15 cellular contexts compared by ENCODE assay signal in the genomic region with DNA sequence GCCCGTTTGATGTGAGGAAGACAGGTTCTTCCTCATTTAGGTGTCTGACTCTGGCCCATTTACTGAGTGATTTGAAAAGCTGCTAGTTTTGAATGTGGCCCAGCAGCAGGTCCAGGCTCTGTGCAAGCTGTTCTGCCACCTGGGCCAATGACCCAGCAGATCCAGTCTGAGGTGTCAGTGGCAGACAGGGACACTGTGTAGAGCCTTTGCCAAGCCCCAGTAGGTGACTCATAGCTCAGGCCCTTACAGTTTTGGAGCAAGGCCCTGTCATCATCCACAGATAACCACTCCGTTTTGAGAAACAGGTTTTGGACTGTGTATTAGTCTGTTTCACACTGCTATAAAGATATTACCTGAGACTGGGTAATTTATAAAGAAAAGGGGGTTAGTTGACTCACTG. TPM values are rescaled to one million over a fixed set of nuclear protein-coding genes. Genes with fewer than 3 reads are reported as not detected.
DNase-seq lines count a peak whose midpoint lies in the region; ATAC-seq, FAIRE-seq and TF ChIP-seq lines count a peak whose summit lies in the region.
"Had no signal": no experiment of that assay in that cellular context is flagged by ENCODE, and none has a peak within 500 bp of the region (broad histone marks: within the 10 kb centered on the region; RNA-seq: fewer than 3 reads in every experiment).

No MANE protein-coding gene starts in this region.

- 33 to 39% methylated on average over 2 of the region's 2 CpGs for WGBS in esophagus squamous epithelium, 2 donors
- 74 to 80% methylated on average over 2 of the region's 2 CpGs for WGBS in lung, 2 donors

- H3K9me3 ChIP-seq in esophagus squamous epithelium (peaks cover 0 to 3% (median 3%) of the 10 kb centered on the region in 3 donors), lung (ENCODE audit: control insufficient read depth in 2 of 2, insufficient read depth in 1 of 2, low read length in 1 of 2) (no peaks in the 10 kb centered on the region)

- H3K36me3 ChIP-seq in esophagus squamous epithelium (no peaks in the 10 kb centered on the region), lung (ENCODE audit: control insufficient read depth in 2 of 2, insufficient read depth in 2 of 2, low read length in 2 of 2) (no peaks in the 10 kb centered on the region)
- H3K36me3 ChIP-seq: cardiac muscle cell had no signal

- H3K4me1 ChIP-seq in esophagus squamous epithelium (peaks cover 9 to 56% (median 18%) of the 10 kb centered on the region in 3 donors), lung (ENCODE audit: control insufficient read depth in 2 of 2, insufficient read depth in 2 of 2, low read length in 2 of 2) (no peaks in the 10 kb centered on the region)

- intact Hi-C loops in esophagus squamous epithelium (cut with DNase I), result no loop called here

- H3K27ac ChIP-seq in C4-2B (peak overlapping the region; percentile 39), esophagus squamous epithelium (peak overlapping the region in 3 of 4 donors; percentile 30 to 55 (median 39)), lung (ENCODE audit: low read depth in 1 of 2, low read length in 1 of 2) (peak overlapping the region in 1 of 2 donors; percentile 63)
- H3K27ac ChIP-seq: cardiac muscle cell had no signal

- ATAC-seq in lung (ENCODE audit: insufficient read depth, low FRiP score), result peak; percentile 81
- ATAC-seq in HG03135 (IDR thresholded peaks at IDR 0.05; ENCODE audit: unreplicated experiment), result no peak
- ATAC-seq in HG03354 (IDR thresholded peaks at IDR 0.05; ENCODE audit: poor library complexity, severe bottlenecking, unreplicated experiment), result no peak
- ATAC-seq: T-helper 17 cell had no signal

- TF ChIP-seq CTCF in C4-2B (conservative IDR thresholded peaks at IDR 0.05), result no peak
- TF ChIP-seq CTCF in esophagus squamous epithelium (IDR thresholded peaks at IDR 0.05), result no peak
- no peak for TF ChIP-seq CTCF in lung (IDR thresholded peaks at IDR 0.05; ENCODE audit: control extremely low read depth, extremely low read depth)

- no peak for TF ChIP-seq POLR2A in esophagus squamous epithelium (IDR thresholded peaks at IDR 0.05)

- H3K4me3 ChIP-seq in esophagus squamous epithelium (no peak overlapping the region), lung (no peak overlapping the region)
- H3K4me3 ChIP-seq: cardiac muscle cell had no signal

- peak; percentile 66 for DNase-seq in RPMI7951 (ENCODE audit: low read depth)
- no peak for DNase-seq in esophagus squamous epithelium (lab: John Stamatoyannopoulos, UW)
- no peak for DNase-seq in lung (ENCODE audit: low spot score)
- no peak for DNase-seq in effector CD8-positive, alpha-beta T cell (lab: John Stamatoyannopoulos, UW)
- no peak for DNase-seq in frontal cortex (ENCODE audit: low spot score in 2 of 2)
- DNase-seq: activated CD4-positive, alpha-beta T cell treated with anti-CD3 and anti-CD28 coated beads, Interleukin-2, amount 10 ng/mL, durations not matched to agents 24 days and 14 days; DMS79; stimulated activated CD4-positive, alpha-beta T cell treated with anti-CD3 and anti-CD28 coated beads, Interleukin-2, amount 100 ng/mL, for 48 hours; T-helper 17 cell had no signal

- FAIRE-seq in frontal cortex (lab: Jason Lieb, UNC), result no peak
- FAIRE-seq: endothelial cell of umbilical vein, GM19239 had no signal

- H3K27me3 ChIP-seq in esophagus squamous epithelium (peaks cover 0 to 40% (median 0%) of the 10 kb centered on the region in 4 donors), lung (ENCODE audit: control insufficient read depth, insufficient read depth) (no peaks in the 10 kb centered on the region)
- H3K27me3 ChIP-seq: cardiac muscle cell had no signal

RNA-seq across cellular contexts. Expression of gene TSPAN32, which starts 23.9 kb away (rescaled TPM):
- total RNA-seq in RPMI7951 (2014; rRNA removed; shearing (Covaris generic)), result 0.72 and 2.7 TPM in 2 replicates
- 1 to 10 TPM in 1 of 4 donors, not detected in 3; 2.5 TPM for total RNA-seq in esophagus squamous epithelium
- total RNA-seq in lung, result 1 to 10 TPM; 7.4 to 7.6 TPM
- 1 to 10 TPM; 6.1 to 6.8 TPM for polyA plus RNA-seq in lung
- 0.41 TPM for total RNA-seq in frontal cortex
- total RNA-seq: endothelial cell of umbilical vein had no signal
- polyA plus RNA-seq: endothelial cell of umbilical vein had no signal

RNA-seq across cellular contexts. Expression of gene C11orf21, which starts 24.0 kb away (rescaled TPM):
- total RNA-seq in RPMI7951 (2014; rRNA removed; shearing (Covaris generic)), result 0.68 and 1.6 TPM in 2 replicates
- under 1 TPM in 3 of 4 donors, not detected in 1; 0.30 to 0.94 (median 0.76) TPM for total RNA-seq in esophagus squamous epithelium
- total RNA-seq in lung, result 1 to 10 TPM; 3.4 to 5.2 TPM
- 1 to 10 TPM; 4.3 to 6.0 TPM for polyA plus RNA-seq in lung
- under 0.01 TPM for total RNA-seq in frontal cortex
- total RNA-seq: endothelial cell of umbilical vein had no signal
- polyA plus RNA-seq: endothelial cell of umbilical vein had no signal

RNA-seq across cellular contexts. Expression of gene CD81, which starts 51.4 kb away (rescaled TPM):
- 248 and 386 TPM in 2 replicates for total RNA-seq in RPMI7951 (2014; rRNA removed; shearing (Covaris generic))
- total RNA-seq in esophagus squamous epithelium (100 to 1,000 TPM; 110 to 265 (median 125) TPM), lung (100 to 1,000 TPM; 605 to 708 TPM), frontal cortex (67.7 TPM)
- 100 to 1,000 TPM; 412 to 679 TPM for polyA plus RNA-seq in lung

RNA-seq across cellular contexts. Expression of gene ASCL2, which starts 55.3 kb away (rescaled TPM):
- not detected in 2 replicates for total RNA-seq in RPMI7951 (2014; rRNA removed; shearing (Covaris generic))
- total RNA-seq in esophagus squamous epithelium (1 to 10 TPM in 3 of 4 donors, under 1 TPM in 1; 0.67 to 5.1 (median 2.3) TPM), lung (1 to 10 TPM in 1 of 2 donors, not detected in 1; 2.4 TPM), frontal cortex (0.82 TPM)
- polyA plus RNA-seq in lung, result 1 to 10 TPM in 1 of 2 donors, under 1 TPM in 1; 0.94 to 2.2 TPM
- total RNA-seq: cardiac muscle cell, endothelial cell of umbilical vein had no signal
- polyA plus RNA-seq: cardiac muscle cell, endothelial cell of umbilical vein had no signal
